11 cellular contexts compared by ENCODE assay signal in the genomic region with DNA sequence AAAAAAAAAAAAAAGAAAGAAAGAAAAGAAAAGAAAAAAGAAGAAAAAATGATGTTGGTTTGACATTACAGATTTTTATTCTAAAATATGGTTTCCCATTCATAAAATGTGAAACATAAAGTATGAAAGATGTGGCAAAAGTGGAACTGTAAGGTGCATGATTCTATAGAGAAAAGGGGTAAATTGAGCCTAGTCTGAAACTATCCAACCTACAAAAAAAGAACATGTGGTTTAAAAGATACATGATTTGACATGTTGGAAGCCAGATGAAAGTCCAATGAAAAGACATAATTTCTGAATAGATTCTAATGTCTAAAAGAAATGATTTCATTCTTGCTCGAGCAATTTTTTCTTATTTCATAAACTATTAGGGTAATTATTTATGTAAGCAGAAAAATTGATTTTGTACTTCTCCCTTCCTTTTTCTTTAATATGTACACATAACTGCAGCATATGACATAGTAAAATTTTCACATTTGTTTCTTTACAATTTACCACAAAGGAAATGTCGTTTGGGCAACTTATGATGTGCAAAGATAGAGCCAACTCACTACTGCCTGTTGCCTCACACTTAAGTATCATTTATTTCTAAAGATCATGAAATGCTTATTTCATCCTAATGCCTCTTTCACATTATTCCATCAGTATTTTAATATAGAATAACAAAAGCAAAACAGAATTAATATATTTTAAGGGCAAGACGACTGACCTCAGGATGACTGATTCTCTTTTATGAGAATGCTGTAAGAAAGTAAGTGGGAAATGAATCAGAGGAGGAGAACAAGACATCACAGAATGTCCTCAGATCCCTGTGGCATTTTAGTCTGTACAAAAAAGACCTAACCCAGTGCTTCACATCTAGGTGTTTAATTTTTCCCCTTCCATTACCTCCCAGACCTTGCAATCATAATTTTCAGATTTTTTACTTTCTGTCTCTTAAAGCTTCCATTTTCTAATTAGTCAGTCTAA.
A peak's percentile ranks its signal among the peaks of the same experiment; 100 is the strongest.
DNase-seq lines count a peak whose midpoint lies in the region; ATAC-seq, FAIRE-seq and TF ChIP-seq lines count a peak whose summit lies in the region.
"Had no signal": no experiment of that assay in that cellular context is flagged by ENCODE, and none has a peak within 500 bp of the region (broad histone marks: within the 10 kb centered on the region; RNA-seq: fewer than 3 reads in every experiment).

No MANE protein-coding gene starts in this region.

- no peaks in the 10 kb centered on the region for H3K27me3 ChIP-seq in CD4-positive, alpha-beta T cell (ENCODE audit: control insufficient read depth, insufficient read depth, low read length)
- H3K27me3 ChIP-seq: esophagus squamous epithelium, upper lobe of right lung had no signal

- intact Hi-C loops in CD4-positive, alpha-beta T cell (cut with DNase I, micrococcal nuclease) = loop anchor here (5.0 to 10.0 kb wide), 4 partner anchors 104 to 826 kb away; a partner anchor contains a TSS

- no peaks in the 10 kb centered on the region for H3K9me3 Mint-ChIP-seq in CD4-positive, alpha-beta T cell

- ATAC-seq in CD4-positive, alpha-beta T cell (ENCODE audit: poor library complexity) = peak; percentile 18
- peak; percentile 63 for ATAC-seq in HG02610 (IDR thresholded peaks at IDR 0.05; ENCODE audit: unreplicated experiment)
- peak; percentile 44 for ATAC-seq in T-helper 17 cell
- no peak for ATAC-seq in omental fat pad (ENCODE audit: low FRiP score)
- ATAC-seq: upper lobe of right lung had no signal

- POLR2A ChIA-PET in CD4-positive, alpha-beta T cell (lab: Charles Lee) = interaction anchor here (0.6 to 2.7 kb wide), 6 partner anchors 8 to 287 kb away, joined by 5 to 55 read pairs (median 10); a partner anchor contains a TSS

- H3K27ac Mint-ChIP-seq in CD4-positive, alpha-beta T cell = peak overlapping the region; percentile 94
- H3K27ac Mint-ChIP-seq in T-helper 17 cell = peak overlapping the region; percentile 98

- H3K4me1 Mint-ChIP-seq in CD4-positive, alpha-beta T cell (ENCODE audit: low read depth) = peaks cover 82% of the 10 kb centered on the region
- peaks cover 32% of the 10 kb centered on the region for H3K4me1 Mint-ChIP-seq in T-helper 17 cell

- H3K36me3 Mint-ChIP-seq in CD4-positive, alpha-beta T cell (ENCODE audit: low read depth) = no peaks in the 10 kb centered on the region
- no peaks in the 10 kb centered on the region for H3K36me3 Mint-ChIP-seq in T-helper 17 cell (ENCODE audit: low read depth)

- FAIRE-seq in islet of Langerhans (lab: Jason Lieb, UNC) = peak; percentile 98
- FAIRE-seq in urothelium cell line (lab: Jason Lieb, UNC) = no peak

- no peak for DNase-seq in CD4-positive, alpha-beta T cell
- DNase-seq in T-helper 17 cell = no peak
- DNase-seq in omental fat pad (ENCODE audit: low spot score) = no peak
- DNase-seq in urothelium cell line (ENCODE audit: low spot score) = no peak
- DNase-seq in COLO829 (ENCODE audit: low spot score) = no peak
- DNase-seq in Kasumi-1 (lab: John Stamatoyannopoulos, UW) = no peak
- DNase-seq: COR-L47, esophagus squamous epithelium, upper lobe of right lung had no signal

- no peaks in the 10 kb centered on the region for H3K9me3 ChIP-seq in CD4-positive, alpha-beta T cell (ENCODE audit: control insufficient read depth, low read length)
- H3K9me3 ChIP-seq in T-helper 17 cell (ENCODE audit: control insufficient read depth, low read length, poor library complexity, severe bottlenecking) = no peaks in the 10 kb centered on the region
- H3K9me3 ChIP-seq: esophagus squamous epithelium, upper lobe of right lung had no signal

- no peak for TF ChIP-seq CTCF in CD4-positive, alpha-beta T cell (IDR thresholded peaks at IDR 0.05)
- TF ChIP-seq CTCF in omental fat pad (IDR thresholded peaks at IDR 0.05) = no peak

- peak overlapping the region; percentile 40 for H3K4me3 Mint-ChIP-seq in CD4-positive, alpha-beta T cell
- H3K4me3 Mint-ChIP-seq in T-helper 17 cell = peak overlapping the region; percentile 69

- H3K27me3 Mint-ChIP-seq in CD4-positive, alpha-beta T cell = no peaks in the 10 kb centered on the region
- no peaks in the 10 kb centered on the region for H3K27me3 Mint-ChIP-seq in T-helper 17 cell

- peak overlapping the region; percentile 88 for H3K27ac ChIP-seq in CD4-positive, alpha-beta T cell (ENCODE audit: low read depth, low read length)
- H3K27ac ChIP-seq: upper lobe of right lung had no signal

- CTCF ChIA-PET in CD4-positive, alpha-beta T cell (lab: Charles Lee) = interaction anchor here (1.7 to 4.6 kb wide), 2 partner anchors 102 to 251 kb away, joined by 4 to 26 read pairs; a partner anchor contains a TSS
